37 cellular contexts compared by ENCODE assay signal in the genomic region with DNA sequence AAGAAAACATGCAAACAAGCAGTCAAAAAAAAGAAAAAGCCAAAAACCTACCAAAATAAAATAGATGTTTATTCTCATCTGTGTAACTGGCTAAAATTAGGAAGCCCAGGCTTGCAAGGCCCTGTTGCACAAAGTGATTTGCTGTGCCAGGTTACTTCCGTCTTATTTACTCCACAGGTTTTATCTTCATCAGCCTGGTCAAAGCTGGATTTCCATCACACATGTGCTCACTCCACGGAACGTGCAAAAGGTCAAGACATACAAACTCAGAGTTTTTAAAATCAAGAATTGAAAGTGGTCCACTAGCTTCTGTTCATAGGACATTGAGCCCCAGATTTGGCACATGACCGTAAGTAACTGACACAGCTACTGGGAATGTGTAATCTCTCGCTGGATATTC. TPM values are rescaled to one million over a fixed set of nuclear protein-coding genes. Genes with fewer than 3 reads are reported as not detected.
"Had no signal": no experiment of that assay in that cellular context is flagged by ENCODE, and none has a peak within 500 bp of the region (broad histone marks: within the 10 kb centered on the region; RNA-seq: fewer than 3 reads in every experiment).

No MANE protein-coding gene starts in this region.

- ATAC-seq: activated naive CD4-positive, alpha-beta T cell treated with anti-CD3 and anti-CD28 coated beads, Interleukin-2, amount 50 U/mL, for 72 hours; activated naive CD8-positive, alpha-beta T cell treated with anti-CD3 and anti-CD28 coated beads, Interleukin-2, amount 50 U/mL, for 24 hours; activated T-cell treated with anti-CD3 and anti-CD28 coated beads, Interleukin-2, amount 50 U/mL, for 4 hours; activated T-cell treated with anti-CD3 and anti-CD28 coated beads, Interleukin-2, amount 50 U/mL, for 72 hours; activated T-helper 17 cell treated with anti-CD3 and anti-CD28 coated beads, Interleukin-2, amount 50 U/mL, for 72 hours; body of pancreas had no signal

- H3K4me1 ChIP-seq: ascending aorta, breast epithelium had no signal

- H3K36me3 ChIP-seq: adrenal gland, ascending aorta, brain microvascular endothelial cell, breast epithelium, cardiac muscle cell had no signal

- H3K27me3 ChIP-seq: adrenal gland, ascending aorta, body of pancreas, brain microvascular endothelial cell, breast epithelium, cardiac muscle cell had no signal

- H3K4me3 ChIP-seq: adrenal gland, ascending aorta, body of pancreas, breast epithelium, cardiac muscle cell had no signal

- DNase-seq: activated effector memory CD4-positive, alpha-beta T cell treated with anti-CD3 and anti-CD28 coated beads, Interleukin-2, amount 50 U/mL, for 16 hours; activated effector memory CD4-positive, alpha-beta T cell treated with Interleukin-2 at 50 U/mL for 16 hours; activated gamma-delta T cell; activated gamma-delta T cell treated with Interleukin-2 at 50 U/mL for 16 hours; activated naive CD4-positive, alpha-beta T cell; activated naive CD4-positive, alpha-beta T cell treated with anti-CD3 and anti-CD28 coated beads for 36 hours; activated naive CD4-positive, alpha-beta T cell treated with anti-CD3 and anti-CD28 coated beads, Interleukin-2, amount 10 ng/mL, durations not matched to agents 7 days and 5 days; activated naive CD4-positive, alpha-beta T cell treated with anti-CD3 and anti-CD28 coated beads, Interleukin-2, amount 50 U/mL, for 16 hours; activated naive CD4-positive, alpha-beta T cell treated with Interleukin-2 at 50 U/mL for 16 hours; activated naive CD8-positive, alpha-beta T cell treated with anti-CD3 and anti-CD28 coated beads for 36 hours; activated naive CD8-positive, alpha-beta T cell treated with anti-CD3 and anti-CD28 coated beads, Interleukin-2, amount 10 ng/mL, durations not matched to agents 7 days and 5 days; activated naive CD8-positive, alpha-beta T cell treated with anti-CD3 and anti-CD28 coated beads, Interleukin-2, amount 50 U/mL, for 24 hours; activated T-cell treated with anti-CD3 and anti-CD28 coated beads for 4 hours; activated T-cell treated with anti-CD3 and anti-CD28 coated beads, Interleukin-2, amount 50 U/mL, for 1 hour; activated T-cell treated with anti-CD3 and anti-CD28 coated beads, Interleukin-2, amount 50 U/mL, for 24 hours; activated T-cell treated with anti-CD3 and anti-CD28 coated beads, Interleukin-2, amount 50 U/mL, for 4 hours; activated T-cell treated with anti-CD3 and anti-CD28 coated beads, Interleukin-2, amount 50 U/mL, for 48 hours; activated T-cell treated with anti-CD3 and anti-CD28 coated beads, Interleukin-2, amount 50 U/mL, for 72 hours; adrenal gland; amniotic stem cell; amygdala; anterior cingulate cortex; aorta; body of pancreas; brain microvascular endothelial cell; caudate nucleus; central memory CD4-positive, alpha-beta T cell; cerebellar nuclear complex had no signal

- H3K9me3 ChIP-seq: adrenal gland, ascending aorta, body of pancreas, breast epithelium had no signal

- FAIRE-seq: astrocyte, bronchial epithelial cell had no signal

- H3K27ac ChIP-seq: adrenal gland, ascending aorta, body of pancreas, brain microvascular endothelial cell, breast epithelium, cardiac muscle cell had no signal

RNA-seq across cellular contexts. Expression of a gene that starts 14.8 kb away (rescaled TPM):
- total RNA-seq: activated naive CD4-positive, alpha-beta T cell treated with anti-CD3 and anti-CD28 coated beads for 36 hours; activated naive CD4-positive, alpha-beta T cell treated with anti-CD3 and anti-CD28 coated beads, Interleukin-2, amount 50 U/mL, for 72 hours; activated naive CD8-positive, alpha-beta T cell treated with anti-CD3 and anti-CD28 coated beads for 36 hours; activated naive CD8-positive, alpha-beta T cell treated with anti-CD3 and anti-CD28 coated beads, Interleukin-2, amount 10 ng/mL, durations not matched to agents 7 days and 5 days; activated T-cell treated with anti-CD3 and anti-CD28 coated beads, Interleukin-2, amount 50 U/mL, for 4 hours; activated T-cell treated with anti-CD3 and anti-CD28 coated beads, Interleukin-2, amount 50 U/mL, for 72 hours; activated T-helper 1 cell treated with anti-CD3 and anti-CD28 coated beads, Interleukin-12 subunit alpha, Interleukin-12 subunit beta, Interleukin-2, Interleukin-4 antibody, amounts not matched to agents 30 ng/mL and 10 ng/mL and 1 ng/mL, durations not matched to agents 14 hours and 24 hours and 36 hours; activated T-helper 17 cell treated with anti-CD3 and anti-CD28 coated beads, Interleukin-2, amount 50 U/mL, for 72 hours; activated T-helper 2 cell treated with anti-CD3 and anti-CD28 coated beads, Interferon-gamma antibody, Interleukin-2, Interleukin-4, amounts not matched to agents 10 μg/mL and 5 μg/mL and 100 μg/mL, durations not matched to agents 14 hours and 24 hours and 36 hours had no signal
